In the genomic region with DNA sequence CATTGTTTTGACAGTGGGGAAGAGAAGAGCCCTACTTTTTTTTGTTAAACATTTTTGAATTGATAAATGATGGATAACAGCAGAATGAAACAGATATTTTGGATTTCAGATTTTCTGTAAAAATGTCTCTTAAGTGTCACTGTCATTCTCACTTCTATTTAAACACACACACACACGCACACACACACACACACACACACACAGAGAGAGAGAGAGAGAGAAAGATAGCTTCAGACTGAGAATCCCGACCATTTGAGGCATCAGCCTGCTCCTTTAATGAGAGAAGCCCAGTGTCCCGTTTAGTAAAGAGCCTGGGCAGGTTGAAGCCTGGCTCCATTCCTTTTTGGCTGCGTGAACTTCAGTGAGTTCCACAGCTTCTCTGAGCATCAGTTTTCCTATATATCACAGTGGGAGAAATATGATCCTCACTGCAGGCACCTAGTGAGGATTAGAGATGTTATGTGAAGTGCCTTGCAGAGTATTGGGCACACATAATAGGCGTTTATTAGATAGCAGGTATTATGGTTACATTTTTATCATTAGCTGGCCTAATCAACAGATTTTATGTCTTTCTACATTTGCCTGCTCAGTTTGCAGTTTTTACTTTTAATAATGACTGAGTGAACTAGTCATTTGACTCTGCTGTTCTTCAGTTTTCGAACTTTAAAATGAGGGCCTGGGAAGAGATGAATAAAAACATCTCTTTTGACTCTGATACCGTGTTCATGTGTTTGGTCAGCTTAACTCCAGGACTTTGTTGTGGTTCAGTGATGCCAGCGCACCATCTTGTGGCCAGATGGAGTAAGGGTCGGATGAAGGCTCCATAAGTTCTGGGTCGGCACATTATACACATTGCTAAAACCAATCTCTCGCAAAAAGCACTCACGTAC, we compare ENCODE assay signal across 8 cellular contexts.
DNase-seq lines count a peak whose midpoint lies in the region; ATAC-seq and TF ChIP-seq lines count a peak whose summit lies in the region.

No MANE protein-coding gene starts in this region.

- no peaks in the 10 kb centered on the region for H3K27me3 Mint-ChIP-seq in nephron progenitor cell (ENCODE audit: low read depth, poor library complexity)

- TF ChIP-seq CTCF in esophagus squamous epithelium (IDR thresholded peaks at IDR 0.05): peak; percentile 42 to 85 (median 82)
- peak; percentile 84 for TF ChIP-seq CTCF in nephron progenitor cell (IDR thresholded peaks at IDR 0.05)
- peak in 5 of 7 experiments; percentile 73 to 87 (median 76) for TF ChIP-seq CTCF in stomach (IDR thresholded peaks at IDR 0.05)

- H3K9me3 ChIP-seq in esophagus squamous epithelium (no peaks in the 10 kb centered on the region), stomach (no peaks in the 10 kb centered on the region)

- no peak for TF ChIP-seq POLR2A in esophagus squamous epithelium (IDR thresholded peaks at IDR 0.05)
- TF ChIP-seq POLR2A in stomach (IDR thresholded peaks at IDR 0.05): no peak

- H3K4me1 ChIP-seq in esophagus squamous epithelium (peaks cover 0 to 13% (median 3%) of the 10 kb centered on the region in 3 donors), stomach (peaks cover 0 to 24% (median 6%) of the 10 kb centered on the region in 4 donors)

- no peak overlapping the region for H3K4me3 ChIP-seq in esophagus squamous epithelium
- no peak overlapping the region for H3K4me3 ChIP-seq in stomach

- H3K27ac ChIP-seq in esophagus squamous epithelium (peak overlapping the region in 1 of 4 donors; percentile 39), stomach (peak overlapping the region in 1 of 5 donors; percentile 30)

- peaks cover 5% of the 10 kb centered on the region for H3K36me3 Mint-ChIP-seq in nephron progenitor cell (ENCODE audit: low read depth)

- no peaks in the 10 kb centered on the region for H3K9me3 Mint-ChIP-seq in nephron progenitor cell

- peak; percentile 87 for ATAC-seq in GM21390 (IDR thresholded peaks at IDR 0.05; ENCODE audit: unreplicated experiment)

- H3K27ac Mint-ChIP-seq in nephron progenitor cell: peak overlapping the region; percentile 76

- no peak overlapping the region for H3K4me3 Mint-ChIP-seq in nephron progenitor cell

- DNase-seq in DMS 273 treated with DMSO at 0.1 percent for 48 hours (lab: John Stamatoyannopoulos, UW) (peak; percentile 60), HT-29 (ENCODE audit: low spot score) (peak; percentile 86), NOMO-1 treated with DMSO at 0.1 percent for 48 hours (lab: John Stamatoyannopoulos, UW; ENCODE audit: unreplicated experiment) (peak; percentile 64), activated T-cell treated with anti-CD3 and anti-CD28 coated beads for 4 hours (peak; percentile 54), esophagus squamous epithelium (lab: John Stamatoyannopoulos, UW) (peak; percentile 26), nephron progenitor cell (peak; percentile 66), stomach (peak; percentile 79)

- 25 to 33% methylated on average over 10 to 12 of the region's 12 CpGs for WGBS in esophagus squamous epithelium, 2 donors
- 15 to 26% (median 21%) methylated on average over 12 of the region's 12 CpGs for WGBS in stomach, 5 donors

- intact Hi-C loops in esophagus squamous epithelium (cut with DNase I): loop anchor here (10.0 kb wide), 1 partner anchor 174 kb away; no protein-coding TSS in a partner anchor
- intact Hi-C loops in stomach (cut with DNase I; ENCODE audit: low total_unique reads): no loop called here

- H3K4me1 Mint-ChIP-seq in nephron progenitor cell: peaks cover 50% of the 10 kb centered on the region

- TF ChIP-seq EP300 in stomach (IDR thresholded peaks at IDR 0.05): no peak

- H3K27me3 ChIP-seq in esophagus squamous epithelium (no peaks in the 10 kb centered on the region), stomach (no peaks in the 10 kb centered on the region)

- H3K36me3 ChIP-seq in esophagus squamous epithelium (peaks cover 0 to 9% (median 0%) of the 10 kb centered on the region in 3 donors), stomach (peaks cover 0 to 10% (median 4%) of the 10 kb centered on the region in 4 donors)

Comparison
In these comparisons a context has a peak if more than half of its experiments do, and no peak if none do; other contexts are left out.
1. DNase-seq: peak in every context shown above with its lines; median percentile 86 in HT-29; 79 in stomach; 66 in nephron progenitor cell; 64 in NOMO-1 treated with DMSO at 0.1 percent for 48 hours; 60 in DMS 273 treated with DMSO at 0.1 percent for 48 hours; 54 in activated T-cell treated with anti-CD3 and anti-CD28 coated beads for 4 hours; 26 in esophagus squamous epithelium.